ENCODE assay signal across 8 cellular contexts in genomic region chr12:121811434-121812319, GRCh38. TPM values are rescaled to one million over a fixed set of nuclear protein-coding genes. Genes with fewer than 3 reads are reported as not detected.
DNase-seq lines count a peak whose midpoint lies in the region; ATAC-seq and TF ChIP-seq lines count a peak whose summit lies in the region.

No MANE protein-coding gene starts in this region.

- intact Hi-C loops in A673 (cut with micrococcal nuclease; ENCODE audit: unreplicated experiment) = loop anchor here (1.0 kb wide), 1 partner anchor 16 kb away; no protein-coding TSS in a partner anchor

- peak overlapping the region; percentile 91 for H3K56ac ChIP-seq in mesendoderm (ENCODE audit: low read length)

- H3K23ac ChIP-seq in mesendoderm (ENCODE audit: low read length) = no peak overlapping the region

- H4K5ac ChIP-seq in mesendoderm (ENCODE audit: low read length) = no peak overlapping the region

- H3K9ac ChIP-seq in mesendoderm (ENCODE audit: low read length) = peak overlapping the region; percentile 85
- peak overlapping the region; percentile 16 to 86 (median 70) for H3K9ac ChIP-seq in subcutaneous abdominal adipose tissue (ENCODE audit: low read length in 5 of 5)

- peak; percentile 73 for DNase-seq in A673 (ENCODE audit: low spot score)
- peak; percentile 94 for DNase-seq in GM13977 (ENCODE audit: low spot score)
- peak; percentile 71 for DNase-seq in NCI-H82 (lab: John Stamatoyannopoulos, UW)
- peak; percentile 63 for DNase-seq in activated T-cell treated with anti-CD3 and anti-CD28 coated beads for 1 hour (ENCODE audit: low read depth)
- DNase-seq in epidermal melanocyte (ENCODE audit: insufficient read length, low spot score) = peak; percentile 90
- peak; percentile 74 for DNase-seq in mesendoderm

- no CpG with 5 or more reads among the region's 46 CpGs for WGBS in mesendoderm (ENCODE audit: extremely low coverage, insufficient coverage, low lambda C conversion rate)

- no peak overlapping the region for H4K8ac ChIP-seq in mesendoderm (ENCODE audit: low read depth, low read length)

- H3K79me1 ChIP-seq in mesendoderm (ENCODE audit: low read length) = peaks cover 34% of the 10 kb centered on the region

- H2BK120ac ChIP-seq in mesendoderm (ENCODE audit: low read depth, low read length) = no peak overlapping the region

- TF ChIP-seq CTCF in A673 (conservative IDR thresholded peaks at IDR 0.05; ENCODE audit: low read depth, low read length) = peak; percentile 83
- TF ChIP-seq CTCF in GM13977 (IDR thresholded peaks at IDR 0.05; ENCODE audit: extremely low read depth, insufficient read depth, missing control alignments) = peak; percentile 93

- no peak overlapping the region for H3K18ac ChIP-seq in mesendoderm (ENCODE audit: low read length)

- POLR2A ChIA-PET in A673 (lab: Charles Lee; ENCODE audit: low non-redundant PET) = interaction anchor here (0.6 to 1.6 kb wide), 2 partner anchors 9 to 1155 kb away, joined by 4 to 7 read pairs; partner anchors contain the start of gene ABCB9

- H2BK5ac ChIP-seq in mesendoderm (ENCODE audit: low read length) = no peak overlapping the region

- CTCF ChIA-PET in A673 (lab: Charles Lee) = interaction anchor here (0.5 to 2.5 kb wide), 13 partner anchors 12 to 595 kb away, joined by 3 to 82 read pairs (median 4); partner anchors contain the start of genes RHOF and TMEM120B

- H3K4me1 ChIP-seq in A673 (ENCODE audit: insufficient read depth, low read length, poor library complexity, severe bottlenecking) (peaks cover 23% of the 10 kb centered on the region), mesendoderm (ENCODE audit: control insufficient read depth, low read depth, low read length) (peaks cover 7% of the 10 kb centered on the region), subcutaneous abdominal adipose tissue (ENCODE audit: control insufficient read depth in 5 of 5, insufficient read depth in 5 of 5, low read length in 5 of 5) (peaks cover 10 to 53% (median 50%) of the 10 kb centered on the region in 5 donors)

- peaks cover 58% of the 10 kb centered on the region for H3K79me2 ChIP-seq in mesendoderm (ENCODE audit: control insufficient read depth, insufficient read depth, low read length)

- no peak overlapping the region for H2AK5ac ChIP-seq in mesendoderm (ENCODE audit: low read length)

- H3K4me2 ChIP-seq in mesendoderm (ENCODE audit: low read length) = peak overlapping the region; percentile 97

- H3K27ac ChIP-seq in A673 (ENCODE audit: low read depth, low read length, poor library complexity, severe bottlenecking) (peak overlapping the region; percentile 47), mesendoderm (ENCODE audit: low read depth, low read length) (peak overlapping the region; percentile 65), subcutaneous abdominal adipose tissue (ENCODE audit: low read depth, low read length) (peak overlapping the region; percentile 92)

- H3K9me3 ChIP-seq in A673 (ENCODE audit: low read depth, low read length, poor library complexity, severe bottlenecking) (no peaks in the 10 kb centered on the region), subcutaneous abdominal adipose tissue (ENCODE audit: control insufficient read depth in 5 of 5, low read length in 5 of 5) (no peaks in the 10 kb centered on the region)

- H3K27me3 ChIP-seq in A673 (replicated peaks; ENCODE audit: insufficient read depth, low read depth, low read length, poor library complexity) = no peaks in the 10 kb centered on the region
- H3K27me3 ChIP-seq in mesendoderm (ENCODE audit: insufficient read depth, low read length, poor library complexity) = no peaks in the 10 kb centered on the region
- H3K27me3 ChIP-seq in subcutaneous abdominal adipose tissue (ENCODE audit: control insufficient read depth in 5 of 5, insufficient read depth in 4 of 5, low read length in 5 of 5) = no peaks in the 10 kb centered on the region

- no peak overlapping the region for H2BK15ac ChIP-seq in mesendoderm (replicated peaks; ENCODE audit: low read depth)

- H3K4me3 ChIP-seq in A673 (ENCODE audit: low read depth, low read length, poor library complexity, severe bottlenecking) = peak overlapping the region; percentile 38
- H3K4me3 ChIP-seq in mesendoderm (ENCODE audit: low read length) = peak overlapping the region; percentile 79
- H3K4me3 ChIP-seq in subcutaneous abdominal adipose tissue (ENCODE audit: low read depth in 1 of 5, low read length in 5 of 5) = peak overlapping the region; percentile 70 to 93 (median 78)

- H3K36me3 ChIP-seq in A673 (ENCODE audit: insufficient read depth, low read length, poor library complexity, severe bottlenecking) (peaks cover 55% of the 10 kb centered on the region), mesendoderm (ENCODE audit: control insufficient read depth, insufficient read depth, low read length) (peaks cover 5% of the 10 kb centered on the region), subcutaneous abdominal adipose tissue (ENCODE audit: control insufficient read depth in 5 of 5, insufficient read depth in 5 of 5, low read length in 5 of 5) (peaks cover 4 to 68% (median 55%) of the 10 kb centered on the region in 5 donors)

- no TSS peak for BruUV-seq in A673 (replicated peaks; lab: Mats Ljungman, UMichigan)

- H3K4ac ChIP-seq in mesendoderm (ENCODE audit: low read depth, low read length) = no peak overlapping the region

- in situ Hi-C loops in GM13977 (cut with MboI; ENCODE audit: low pct_unique_long_range_greater_than_20kb, low sequenced_read_pairs, unreplicated experiment) = no loop called here

- peak; percentile 75 for ATAC-seq in HG03354 (IDR thresholded peaks at IDR 0.05; ENCODE audit: poor library complexity, severe bottlenecking, unreplicated experiment)

RNA-seq across cellular contexts. Expression of gene SETD1B, which starts 7.9 kb away (rescaled TPM):
- total RNA-seq in A673 (2021) = 23.8 and 24.5 TPM in 2 replicates
- 11.4 TPM for polyA plus RNA-seq in mesendoderm (2013, experiment 1 of 2)
- 11.6 TPM for polyA plus RNA-seq in mesendoderm (2013, experiment 2 of 2)

RNA-seq across cellular contexts. Expression of gene RHOF, which starts 18.2 kb away (rescaled TPM):
- total RNA-seq in A673 (2021) = 21.1 and 24.3 TPM in 2 replicates
- polyA plus RNA-seq in mesendoderm (2013, experiment 1 of 2) = 15.5 TPM
- 15.0 TPM for polyA plus RNA-seq in mesendoderm (2013, experiment 2 of 2)

RNA-seq across cellular contexts. Expression of gene HPD, which starts 47.0 kb away (rescaled TPM):
- total RNA-seq in A673 (2021) = not detected in 2 replicates
- polyA plus RNA-seq in mesendoderm (2013, experiment 1 of 2) = 0.46 TPM
- polyA plus RNA-seq in mesendoderm (2013, experiment 2 of 2) = 0.42 TPM

Comparison
In these comparisons a context has a peak if more than half of its experiments do, and no peak if none do; other contexts are left out.
1. Peak in every context shown above with its lines: DNase-seq, ATAC-seq, H3K4me3 ChIP-seq and H3K27ac ChIP-seq.